ENCODE assay signal across 13 cellular contexts in the genomic region with DNA sequence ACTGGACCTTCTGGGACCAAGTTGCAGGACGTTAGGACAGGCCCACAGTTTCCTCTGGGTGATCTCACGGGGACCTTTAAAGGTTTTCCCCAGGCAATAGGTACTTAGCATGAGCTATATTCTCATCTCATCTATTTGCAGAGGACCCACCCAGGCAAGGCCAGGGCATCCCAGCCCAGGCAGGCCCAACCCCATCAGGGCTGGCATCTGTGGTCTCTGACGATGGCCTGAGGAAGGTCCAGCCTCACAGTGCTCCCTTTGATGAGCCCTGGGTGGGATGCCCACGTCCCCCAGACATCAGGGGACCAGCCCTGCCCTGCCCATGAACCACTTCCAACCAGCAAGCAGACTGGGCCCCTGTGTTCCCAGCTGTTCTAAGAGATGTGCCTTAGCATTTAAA.
"Had no signal": no experiment of that assay in that cellular context is flagged by ENCODE, and none has a peak within 500 bp of the region (broad histone marks: within the 10 kb centered on the region; RNA-seq: fewer than 3 reads in every experiment).

No MANE protein-coding gene starts in this region.

- H3K9me3 Mint-ChIP-seq: natural killer cell treated with Interleukin-12 subunit alpha and Interleukin-12 subunit beta and Interleukin-15 and Interleukin-18, amount 100 ng/mL, for 72 hours; T-cell had no signal

- ATAC-seq: activated CD8-positive, alpha-beta T cell treated with anti-CD3 and anti-CD28 coated beads, Interleukin-2, amount 10 ng/mL, durations not matched to agents 7 days and 5 days; natural killer cell treated with Interleukin-12 subunit alpha and Interleukin-12 subunit beta and Interleukin-15 and Interleukin-18, amount 100 ng/mL, for 72 hours; T-cell had no signal

- H3K36me3 ChIP-seq: thyroid gland had no signal

- H3K27me3 ChIP-seq: thyroid gland had no signal

- H3K4me1 Mint-ChIP-seq: T-cell had no signal

- DNase-seq: activated CD4-positive, alpha-beta T cell treated with anti-CD3 and anti-CD28 coated beads for 48 hours; activated CD8-positive, alpha-beta memory T cell treated with anti-CD3 and anti-CD28 coated beads, Interleukin-2, amount 50 U/mL, for 48 hours; activated CD8-positive, alpha-beta T cell treated with anti-CD3 and anti-CD28 coated beads, Interleukin-2, amount 10 ng/mL, durations not matched to agents 7 days and 5 days; activated naive CD4-positive, alpha-beta T cell treated with Interleukin-2 at 50 U/mL for 16 hours; caudate nucleus; cortex of kidney; effector CD8-positive, alpha-beta T cell; occipital lobe; T-cell; thyroid gland had no signal

- H3K4me3 ChIP-seq: SK-N-MC, thyroid gland had no signal

- H3K9me3 ChIP-seq: thyroid gland had no signal

- H3K4me3 Mint-ChIP-seq: activated CD8-positive, alpha-beta T cell treated with anti-CD3 and anti-CD28 coated beads, Interleukin-2, amount 10 ng/mL, durations not matched to agents 7 days and 5 days; natural killer cell treated with Interleukin-12 subunit alpha and Interleukin-12 subunit beta and Interleukin-15 and Interleukin-18, amount 100 ng/mL, for 72 hours; T-cell had no signal

- H3K27ac ChIP-seq: epithelial cell of prostate, SK-N-MC, thyroid gland had no signal

- H3K27ac Mint-ChIP-seq: activated CD8-positive, alpha-beta T cell treated with anti-CD3 and anti-CD28 coated beads, Interleukin-2, amount 10 ng/mL, durations not matched to agents 7 days and 5 days; natural killer cell treated with Interleukin-12 subunit alpha and Interleukin-12 subunit beta and Interleukin-15 and Interleukin-18, amount 100 ng/mL, for 72 hours; T-cell had no signal

- H3K4me1 ChIP-seq: thyroid gland had no signal

- H3K36me3 Mint-ChIP-seq: natural killer cell treated with Interleukin-12 subunit alpha and Interleukin-12 subunit beta and Interleukin-15 and Interleukin-18, amount 100 ng/mL, for 72 hours; T-cell had no signal
